Comparison of ENCODE assay signal across 19 cellular contexts in genomic region chr10:123297175-123297574, GRCh38.
DNase-seq lines count a peak whose midpoint lies in the region; ATAC-seq, FAIRE-seq and TF ChIP-seq lines count a peak whose summit lies in the region.
"Had no signal": no experiment of that assay in that cellular context is flagged by ENCODE, and none has a peak within 500 bp of the region (broad histone marks: within the 10 kb centered on the region; RNA-seq: fewer than 3 reads in every experiment).

No MANE protein-coding gene starts in this region.

- H3K27ac ChIP-seq in HepG2 (ENCODE audit: extremely low read length, insufficient read depth, low read length) = no peak overlapping the region
- H3K27ac ChIP-seq in right lobe of liver = no peak overlapping the region
- no peak overlapping the region for H3K27ac ChIP-seq in WERI-Rb-1
- H3K27ac ChIP-seq: 22Rv1, A549, C4-2B had no signal

- H3K4me3 ChIP-seq in HepG2 (replicated peaks in 1 of 3; ENCODE audit: insufficient read depth in 1 of 3, low read depth in 2 of 3, low read length in 3 of 3) (no peak overlapping the region), right lobe of liver (no peak overlapping the region), WERI-Rb-1 (ENCODE audit: low read depth, low read length) (no peak overlapping the region)
- H3K4me3 ChIP-seq: A549, GM23338 had no signal

- no peaks in the 10 kb centered on the region for H3K27me3 ChIP-seq in HepG2 (ENCODE audit: control insufficient read depth in 1 of 2, insufficient read depth in 2 of 2, low read length in 2 of 2)
- H3K27me3 ChIP-seq in right lobe of liver = no peaks in the 10 kb centered on the region
- H3K27me3 ChIP-seq in WERI-Rb-1 (ENCODE audit: insufficient read depth, low read depth, severe bottlenecking) = no peaks in the 10 kb centered on the region

- CTCF ChIA-PET in HepG2 (lab: Yijun Ruan, JAX; ENCODE audit: low intra/inter-chr PET ratio, low total read pairs) = no interaction called here

- no peak for TF ChIP-seq RAD21 in HepG2 (CRISPR knock-in tag; IDR thresholded peaks at IDR 0.05)

- TF ChIP-seq CTCF in HepG2 (CRISPR knock-in tag; IDR thresholded peaks at IDR 0.05) (no peak), right lobe of liver (IDR thresholded peaks at IDR 0.05) (no peak), WERI-Rb-1 (IDR thresholded peaks at IDR 0.05; ENCODE audit: low read depth, low read length) (no peak)

- intact Hi-C loops in HepG2 (cut with micrococcal nuclease; ENCODE audit: unreplicated experiment) = no loop called here
- intact Hi-C loops in right lobe of liver (cut with DNase I) = no loop called here

- no peaks in the 10 kb centered on the region for H3K4me1 ChIP-seq in HepG2 (ENCODE audit: insufficient read depth, low read length)
- H3K4me1 ChIP-seq in right lobe of liver = no peaks in the 10 kb centered on the region
- H3K4me1 ChIP-seq: A549 had no signal

- ATAC-seq in HepG2 (no peak), right lobe of liver (no peak), HG03521 (IDR thresholded peaks at IDR 0.05; ENCODE audit: unreplicated experiment) (no peak), GM21825 (IDR thresholded peaks at IDR 0.05; ENCODE audit: unreplicated experiment) (no peak)
- ATAC-seq: A549, GM23338, HCT116 had no signal

- POLR2A ChIA-PET in HepG2 (lab: Yijun Ruan, JAX) = no interaction called here

- no peak overlapping the region for H2AFZ ChIP-seq in HepG2 (ENCODE audit: low read length)
- H2AFZ ChIP-seq: GM23338 had no signal

- no peak for TF ChIP-seq EP300 in HepG2 (IDR thresholded peaks at IDR 0.05; ENCODE audit: low read depth in 2 of 2, low read length in 2 of 2)
- TF ChIP-seq EP300 in HepG2 (CRISPR knock-in tag; IDR thresholded peaks at IDR 0.05; ENCODE audit: borderline replicate concordance) = no peak

- BruUV-seq in HepG2 (replicated peaks; lab: Mats Ljungman, UMichigan) = no TSS peak

- no peak overlapping the region for H3K4me2 ChIP-seq in HepG2 (ENCODE audit: low read depth, low read length)
- H3K4me2 ChIP-seq: A549, GM23338 had no signal

- WGBS in HepG2 (ENCODE audit: low lambda C conversion rate) = 32% methylated on average over 2 of the region's 3 CpGs
- WGBS in right lobe of liver (ENCODE audit: insufficient coverage, low coverage, low lambda C conversion rate, missing lambda C conversion rate) = 67% methylated on average over 3 of the region's 3 CpGs

- no peaks in the 10 kb centered on the region for H4K20me1 ChIP-seq in HepG2 (ENCODE audit: insufficient read depth, low read length)

- H3K9me3 ChIP-seq in HepG2 (ENCODE audit: low read length) (no peaks in the 10 kb centered on the region), right lobe of liver (no peaks in the 10 kb centered on the region), WERI-Rb-1 (ENCODE audit: severe bottlenecking) (no peaks in the 10 kb centered on the region)
- H3K9me3 ChIP-seq: A549 had no signal

- TF ChIP-seq POLR2A in HepG2 (IDR thresholded peaks at IDR 0.05; ENCODE audit: insufficient read depth in 1 of 2, low read depth in 2 of 2, low read length in 2 of 2) (no peak), right lobe of liver (IDR thresholded peaks at IDR 0.05) (no peak)

- H3K36me3 ChIP-seq in HepG2 (replicated peaks in 1 of 2; ENCODE audit: control insufficient read depth in 1 of 2, insufficient read depth in 2 of 2, low read length in 2 of 2) (no peaks in the 10 kb centered on the region), right lobe of liver (no peaks in the 10 kb centered on the region), WERI-Rb-1 (no peaks in the 10 kb centered on the region)

- FAIRE-seq in HepG2 (lab: Jason Lieb, UNC) = no peak
- FAIRE-seq: A549, GM19239, H54 had no signal

- no peaks in the 10 kb centered on the region for H3K79me2 ChIP-seq in HepG2 (ENCODE audit: insufficient read depth, low read length)

- H3K9ac ChIP-seq in HepG2 (ENCODE audit: insufficient read depth, low read depth, low read length) = no peak overlapping the region

- in situ Hi-C loops in HepG2 (cut with HindIII; ENCODE audit: extremely low pct_ligation_motif_present, low pct_unique_long_range_greater_than_20kb) = no loop called here
- in situ Hi-C loops in SK-MEL-5 (cut with HindIII; ENCODE audit: low pct_unique_long_range_greater_than_20kb, low sequenced_read_pairs) = no loop called here

- DNase-seq in HepG2 (ENCODE audit: low spot score) (no peak), right lobe of liver (no peak), SK-MEL-5 (ENCODE audit: low read depth, low spot score) (peak; percentile 30), mesenteric fat pad (ENCODE audit: low spot score) (peak; percentile 35), WERI-Rb-1 (no peak)
- DNase-seq: AML-193; CD4-positive, alpha-beta memory T cell; DMS153; DMS79 treated with DMSO at 0.1 percent for 48 hours; GF-D8 had no signal

TF ChIP-seq in HepG2, 621 proteins besides CTCF, POLR2A, EP300 and RAD21:
- TF ChIP-seq HMG20A (CRISPR knock-in tag; IDR thresholded peaks at IDR 0.05; ENCODE audit: borderline replicate concordance) = no peak
- no peak for TF ChIP-seq TP53 (CRISPR knock-in tag; conservative IDR thresholded peaks at IDR 0.05)
- TF ChIP-seq ATF7 (IDR thresholded peaks at IDR 0.05) = peak; percentile 80
- TF ChIP-seq ATF7 (CRISPR knock-in tag; IDR thresholded peaks at IDR 0.05) = no peak
- no peak for TF ChIP-seq ZNF280D (CRISPR knock-in tag; IDR thresholded peaks at IDR 0.05)

Comparison
In these comparisons a context has a peak if more than half of its experiments do, and no peak if none do; other contexts are left out.
1. DNase-seq: peak in SK-MEL-5 (single experiment) and mesenteric fat pad (single experiment); none in HepG2 (single experiment), right lobe of liver (0 of 3) and WERI-Rb-1 (single experiment).